In genomic region chr9:115285806-115286205, GRCh38 we compare ENCODE assay signal across 7 cellular contexts.
"Had no signal": no experiment of that assay in that cellular context is flagged by ENCODE, and none has a peak within 500 bp of the region (broad histone marks: within the 10 kb centered on the region; RNA-seq: fewer than 3 reads in every experiment).

No MANE protein-coding gene starts in this region.

- H3K27ac ChIP-seq: GM23248, HL-60 had no signal

- H3K4me1 Mint-ChIP-seq: IgD-negative memory B cell had no signal

- DNase-seq: GM23248, GOT3, H7, HFFc6 had no signal

- H3K36me3 ChIP-seq: HAP-1 had no signal

- H3K9ac ChIP-seq: GM23248 had no signal

- H3K4me3 Mint-ChIP-seq: HFFc6, IgD-negative memory B cell had no signal

- H3K27ac Mint-ChIP-seq: HFFc6, IgD-negative memory B cell had no signal

- H3K27me3 Mint-ChIP-seq: IgD-negative memory B cell had no signal

- H3K9me3 ChIP-seq: HAP-1 had no signal

- H3K4me1 ChIP-seq: HAP-1 had no signal

- H3K36me3 Mint-ChIP-seq: IgD-negative memory B cell had no signal

- H3K9me3 Mint-ChIP-seq: HFFc6 had no signal

- H3K4me3 ChIP-seq: GM23248, HAP-1 had no signal

- H2AFZ ChIP-seq: GM23248 had no signal
